In genomic region chr4:158787718-158788441, GRCh38 we compare ENCODE assay signal across 1 cellular context.
TF ChIP-seq lines count a peak whose summit lies in the region.

No MANE protein-coding gene starts in this region.

TF ChIP-seq in K562, 482 proteins besides CTCF, POLR2A, EP300 and RAD21 (continued from another document):
- no peak for TF ChIP-seq YY1 (IDR thresholded peaks at IDR 0.05; ENCODE audit: borderline replicate concordance in 1 of 3, control insufficient read depth in 1 of 3, extremely low read depth in 1 of 3, insufficient read depth in 3 of 3, insufficient read length in 1 of 3, insufficient replicate concordance in 2 of 3, low read depth in 1 of 3, low read length in 2 of 3)
- no peak for TF ChIP-seq ZNF449 (CRISPR knock-in tag; IDR thresholded peaks at IDR 0.05)
- TF ChIP-seq ZNF561 (CRISPR knock-in tag; conservative IDR thresholded peaks at IDR 0.05) = no peak
- TF ChIP-seq ZNF316 (IDR thresholded peaks at IDR 0.05) = peak; percentile 51
- 0 out of 2 replicates have a peak, but pooled peaks have one; percentile 35 for TF ChIP-seq ADNP (tag; IDR thresholded peaks at IDR 0.05)
- no peak for TF ChIP-seq DEAF1 (CRISPR knock-in tag; IDR thresholded peaks at IDR 0.05)
- peak; percentile 56 to 63 for TF ChIP-seq KDM1A (IDR thresholded peaks at IDR 0.05)
- peak; percentile 33; the same call in 1 of the 2 replicates for TF ChIP-seq TEAD4 (IDR thresholded peaks at IDR 0.05; ENCODE audit: low read length)
- no peak for TF ChIP-seq TEAD4 (CRISPR knock-in tag; IDR thresholded peaks at IDR 0.05; ENCODE audit: borderline replicate concordance)
- TF ChIP-seq ARID1B (IDR thresholded peaks at IDR 0.05) = 0 out of 2 replicates have a peak, but pooled peaks have one; percentile 34
- no peak for TF ChIP-seq MEF2A (IDR thresholded peaks at IDR 0.05; ENCODE audit: control insufficient read depth, low read depth, low read length)
- TF ChIP-seq ARID3A (IDR thresholded peaks at IDR 0.05; ENCODE audit: borderline replicate concordance, low read depth, low read length) = no peak
- no peak for TF ChIP-seq PBX2 (CRISPR knock-in tag; IDR thresholded peaks at IDR 0.05; ENCODE audit: low read depth)
- TF ChIP-seq PBX2 (tag; conservative IDR thresholded peaks at IDR 0.05; ENCODE audit: low read depth) = no peak
- TF ChIP-seq ZNF445 (CRISPR knock-in tag; IDR thresholded peaks at IDR 0.05; ENCODE audit: low read depth) = no peak
- TF ChIP-seq ATF7 (IDR thresholded peaks at IDR 0.05) = peak; percentile 28; the same call in 1 of the 2 replicates
TF ChIP-seq in K562: peak in this region for 28.
